In genomic region chr9:16458696-16459420, GRCh38 we compare ENCODE assay signal across 10 cellular contexts.
A peak's percentile ranks its signal among the peaks of the same experiment; 100 is the strongest.
DNase-seq lines count a peak whose midpoint lies in the region; ATAC-seq and TF ChIP-seq lines count a peak whose summit lies in the region.
"Had no signal": no experiment of that assay in that cellular context is flagged by ENCODE, and none has a peak within 500 bp of the region (broad histone marks: within the 10 kb centered on the region; RNA-seq: fewer than 3 reads in every experiment).

No MANE protein-coding gene starts in this region.

- no peak overlapping the region for H2BK5ac ChIP-seq in neuronal stem cell (ENCODE audit: low read length)

- no peak overlapping the region for H3K14ac ChIP-seq in neuronal stem cell (ENCODE audit: low read length)

- TF ChIP-seq CTCF in ascending aorta (IDR thresholded peaks at IDR 0.05), result no peak

- no CpG with 5 or more reads among the region's 6 CpGs for WGBS in neuronal stem cell (ENCODE audit: extremely low coverage in 2 of 2, insufficient read length in 2 of 2, insufficient replicate concordance in 1 of 2), 2 donors

- no peak overlapping the region for H2AK5ac ChIP-seq in neuronal stem cell (ENCODE audit: low read depth, low read length)

- H2AFZ ChIP-seq in neuronal stem cell (ENCODE audit: low read length), result peak overlapping the region; percentile 49

- DNase-seq in astrocyte of the hippocampus (ENCODE audit: low read depth, low spot score), result peak; percentile 24
- no peak for DNase-seq in neuronal stem cell (ENCODE audit: low spot score)
- DNase-seq in ascending aorta (ENCODE audit: low spot score in 2 of 2), result no peak
- no peak for DNase-seq in NOMO-1 (lab: John Stamatoyannopoulos, UW; ENCODE audit: unreplicated experiment in 2 of 2)
- no peak for DNase-seq in NCI-H1930 (lab: John Stamatoyannopoulos, UW)
- DNase-seq in putamen (ENCODE audit: low spot score), result no peak
- DNase-seq: KG1 had no signal

- no peaks in the 10 kb centered on the region for H3K36me3 ChIP-seq in neuronal stem cell (replicated peaks in 1 of 2; ENCODE audit: control insufficient read depth in 2 of 2, insufficient read depth in 2 of 2, low read length in 2 of 2)
- H3K36me3 ChIP-seq in ascending aorta, result no peaks in the 10 kb centered on the region

- ATAC-seq in GM18520 (IDR thresholded peaks at IDR 0.05; ENCODE audit: unreplicated experiment), result peak; percentile 67
- ATAC-seq in HG03066 (IDR thresholded peaks at IDR 0.05; ENCODE audit: low read depth, unreplicated experiment), result peak; percentile 82
- ATAC-seq: Right ventricle myocardium inferior had no signal

- H2BK120ac ChIP-seq in neuronal stem cell (ENCODE audit: low read depth, low read length), result no peak overlapping the region

- H3K4me2 ChIP-seq in neuronal stem cell (ENCODE audit: insufficient read depth, low read length, poor library complexity, severe bottlenecking), result no peak overlapping the region

- no peak overlapping the region for H2BK15ac ChIP-seq in neuronal stem cell (ENCODE audit: low read length)

- no peak overlapping the region for H2BK12ac ChIP-seq in neuronal stem cell (ENCODE audit: low read length)

- no peak overlapping the region for H3K18ac ChIP-seq in neuronal stem cell (ENCODE audit: low read length)

- no peak overlapping the region for H3K4ac ChIP-seq in neuronal stem cell (ENCODE audit: low read length)

- H4K91ac ChIP-seq in neuronal stem cell (ENCODE audit: low read depth, low read length, poor library complexity), result no peak overlapping the region

- H3K79me1 ChIP-seq in neuronal stem cell (ENCODE audit: low read depth, low read length), result no peaks in the 10 kb centered on the region

- H3K9ac ChIP-seq in neuronal stem cell (ENCODE audit: low read depth, low read length, poor library complexity), result no peak overlapping the region

- H3K27ac ChIP-seq in neuronal stem cell (replicated peaks; ENCODE audit: low read length) (no peak overlapping the region), ascending aorta (no peak overlapping the region)

- H3K27me3 ChIP-seq in neuronal stem cell (ENCODE audit: control insufficient read depth in 3 of 3, insufficient read depth in 3 of 3, low read depth in 1 of 3, low read length in 3 of 3), result no peaks in the 10 kb centered on the region
- no peaks in the 10 kb centered on the region for H3K27me3 ChIP-seq in ascending aorta

- no peak overlapping the region for H3K23ac ChIP-seq in neuronal stem cell (ENCODE audit: low read depth, low read length, poor library complexity)

- H3K9me3 ChIP-seq in neuronal stem cell (replicated peaks in 1 of 2; ENCODE audit: control insufficient read depth in 2 of 2, insufficient read depth in 1 of 2, low read depth in 1 of 2, low read length in 2 of 2) (no peaks in the 10 kb centered on the region), ascending aorta (no peaks in the 10 kb centered on the region)

- intact Hi-C loops in ascending aorta (cut with DNase I), result no loop called here

- H4K8ac ChIP-seq in neuronal stem cell (ENCODE audit: low read depth, low read length), result no peak overlapping the region

- peaks cover 9 to 15% of the 10 kb centered on the region in 2 donors for H3K4me1 ChIP-seq in neuronal stem cell (ENCODE audit: control insufficient read depth in 2 of 2, insufficient read depth in 1 of 2, low read depth in 1 of 2, low read length in 2 of 2)
- H3K4me1 ChIP-seq in ascending aorta, result no peaks in the 10 kb centered on the region

- no peak overlapping the region for H3K4me3 ChIP-seq in neuronal stem cell (ENCODE audit: low read length in 2 of 2)
- H3K4me3 ChIP-seq in ascending aorta, result no peak overlapping the region
